8 cellular contexts compared by ENCODE assay signal in the genomic region with DNA sequence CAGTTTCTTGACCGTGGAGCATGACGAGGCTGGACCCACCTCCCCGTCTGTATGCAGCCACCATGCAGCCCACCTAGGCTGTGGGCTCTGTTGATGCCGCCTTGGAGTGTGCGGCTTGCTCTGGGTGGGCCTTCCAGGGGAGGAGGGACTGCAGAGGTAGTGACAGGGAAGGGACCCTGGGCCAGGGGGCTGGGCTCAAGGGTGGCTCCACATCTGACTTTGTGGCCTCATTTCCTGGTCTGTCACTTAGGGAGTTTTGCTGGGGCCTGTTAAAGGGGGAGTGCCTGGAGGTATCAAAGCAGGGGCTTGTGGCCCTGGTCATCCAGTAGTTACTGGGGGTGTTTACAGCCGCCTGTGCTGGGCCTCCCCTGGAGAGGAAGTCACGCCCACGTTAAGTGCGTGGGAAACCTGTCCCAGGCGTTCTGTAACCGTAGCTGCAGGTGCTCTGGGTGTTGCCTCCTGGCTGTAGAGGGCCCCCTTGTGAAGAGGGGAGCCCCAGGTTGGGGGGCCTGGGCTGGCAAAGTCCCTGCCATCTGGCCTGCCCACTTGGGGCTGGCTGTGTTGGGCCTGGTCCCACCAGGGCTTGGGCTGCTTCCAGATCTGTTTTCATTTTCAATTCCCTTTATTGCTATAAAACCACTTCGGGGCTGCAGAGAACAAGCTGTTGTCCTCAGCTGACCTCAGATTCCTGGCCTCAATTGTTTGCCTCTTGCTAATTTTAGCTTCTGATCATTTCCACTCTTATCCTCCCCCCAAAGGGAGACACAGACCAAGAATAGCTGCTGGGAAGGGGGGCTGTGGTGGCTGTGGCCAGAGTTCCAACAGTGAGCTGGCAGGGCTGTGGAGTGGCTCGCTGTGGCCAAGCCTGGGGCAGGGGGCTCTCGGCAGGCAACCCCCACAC. TPM values are rescaled to one million over a fixed set of nuclear protein-coding genes. Genes with fewer than 3 reads are reported as not detected.
DNase-seq lines count a peak whose midpoint lies in the region; ATAC-seq and TF ChIP-seq lines count a peak whose summit lies in the region.

No MANE protein-coding gene starts in this region.

- intact Hi-C loops in Right ventricle myocardium inferior (cut with DNase I), result loop anchor here (1.0 to 2.0 kb wide), 2 partner anchors 11 to 24 kb away; no protein-coding TSS in a partner anchor

- H3K27ac ChIP-seq in rectal smooth muscle tissue (ENCODE audit: low read depth, low read length), result peak overlapping the region; percentile 83

- peak overlapping the region; percentile 43 for H3K4me3 ChIP-seq in rectal smooth muscle tissue (ENCODE audit: low read length)

- H3K36me3 ChIP-seq in rectal smooth muscle tissue (ENCODE audit: control insufficient read depth, insufficient read depth, low read length), result no peaks in the 10 kb centered on the region

- DNase-seq in AG09319 (ENCODE audit: extremely low read depth, low read depth) (peak; percentile 76), NCI-H2227 treated with DMSO at 0.1 percent for 48 hours (lab: John Stamatoyannopoulos, UW) (peak; percentile 79), Right ventricle myocardium inferior (ENCODE audit: missing footprints) (peak; percentile 81), HEK293T (ENCODE audit: extremely low spot score) (no peak)
- DNase-seq in activated naive CD4-positive, alpha-beta T cell treated with anti-CD3 and anti-CD28 coated beads, Interleukin-2, amount 50 U/mL, for 16 hours, result peak; percentile 53

- peaks cover 22% of the 10 kb centered on the region for H3K4me1 ChIP-seq in rectal smooth muscle tissue (ENCODE audit: control insufficient read depth, insufficient read depth, low read length)

- H3K9ac ChIP-seq in rectal smooth muscle tissue (ENCODE audit: low read length), result no peak overlapping the region

- no peaks in the 10 kb centered on the region for H3K27me3 ChIP-seq in rectal smooth muscle tissue (ENCODE audit: control insufficient read depth, insufficient read depth, low read length)

- POLR2A ChIA-PET in HEK293T (lab: Yijun Ruan, JAX), result interaction anchor here (1.7 kb wide), 1 partner anchor 27 kb away, joined by 4 read pairs; a partner anchor contains a TSS

- ATAC-seq in GM18511 (IDR thresholded peaks at IDR 0.05; ENCODE audit: unreplicated experiment), result peak; percentile 78
- peak; percentile 55 for ATAC-seq in HG02970 (IDR thresholded peaks at IDR 0.05; ENCODE audit: low FRiP score, unreplicated experiment)
- ATAC-seq in Right ventricle myocardium inferior, result peak; percentile 82

- CTCF ChIA-PET in HEK293T (lab: Yijun Ruan, JAX), result no interaction called here

- no peak for TF ChIP-seq CTCF in AG09319 (IDR thresholded peaks at IDR 0.05; ENCODE audit: low read depth, low read length)

TF ChIP-seq in HEK293T, 16 proteins besides CTCF, POLR2A, EP300 and RAD21:
- TF ChIP-seq ARNT (IDR thresholded peaks at IDR 0.05) (no peak), FOXA1 (IDR thresholded peaks at IDR 0.05) (no peak), TARDBP (IDR thresholded peaks at IDR 0.05) (no peak), ELF4 (IDR thresholded peaks at IDR 0.05) (no peak), ZNF384 (IDR thresholded peaks at IDR 0.05) (no peak), L3MBTL2 (conservative IDR thresholded peaks at IDR 0.05) (no peak)
TF ChIP-seq in HEK293T: peak in this region for 0.

RNA-seq across cellular contexts. Expression of a gene that starts 26.5 kb away (rescaled TPM):
- 63.4 TPM for total RNA-seq in Right ventricle myocardium inferior
